Comparison of ENCODE assay signal across 1 cellular context in genomic region chr10:15344876-15345285, GRCh38.
TF ChIP-seq lines count a peak whose summit lies in the region.

No MANE protein-coding gene starts in this region.

TF ChIP-seq in GM23338, 12 proteins besides CTCF, POLR2A, EP300 and RAD21 (continued from another document):
- TF ChIP-seq ZNF462 (CRISPR knock-in tag; IDR thresholded peaks at IDR 0.05) (no peak), NANOG (IDR thresholded peaks at IDR 0.05; ENCODE audit: borderline replicate concordance) (no peak), EZH2phosphoT487 (IDR thresholded peaks at IDR 0.05; ENCODE audit: unreplicated experiment) (no peak)
